24 cellular contexts compared by ENCODE assay signal in genomic region chr6:23091795-23092194, GRCh38.
"Had no signal": no experiment of that assay in that cellular context is flagged by ENCODE, and none has a peak within 500 bp of the region (broad histone marks: within the 10 kb centered on the region; RNA-seq: fewer than 3 reads in every experiment).

No MANE protein-coding gene starts in this region.

- H3K27ac ChIP-seq: cardiac muscle cell, gastroesophageal sphincter, heart right ventricle, lower lobe of right lung, prostate gland had no signal

- H3K4me1 Mint-ChIP-seq: activated naive CD8-positive, alpha-beta T cell treated with anti-CD3 and anti-CD28 coated beads, Interleukin-2, amount 50 U/mL, for 24 hours; nephron progenitor cell; T-cell had no signal

- H3K27me3 Mint-ChIP-seq: activated naive CD8-positive, alpha-beta T cell treated with anti-CD3 and anti-CD28 coated beads, Interleukin-2, amount 50 U/mL, for 24 hours; T-cell; type B pancreatic cell had no signal

- H3K36me3 Mint-ChIP-seq: mesothelial cell of epicardium, T-cell, type B pancreatic cell had no signal

- H3K4me3 Mint-ChIP-seq: activated naive CD4-positive, alpha-beta T cell treated with anti-CD3 and anti-CD28 coated beads for 36 hours; activated naive CD8-positive, alpha-beta T cell treated with anti-CD3 and anti-CD28 coated beads, Interleukin-2, amount 50 U/mL, for 24 hours; mesothelial cell of epicardium; nephron progenitor cell; T-cell; type B pancreatic cell had no signal

- H3K4me2 ChIP-seq: smooth muscle cell had no signal

- H3K27me3 ChIP-seq: cardiac muscle cell, gastroesophageal sphincter, heart right ventricle had no signal

- H3K9me3 ChIP-seq: lower lobe of right lung, prostate gland had no signal

- H3K36me3 ChIP-seq: cardiac muscle cell, gastroesophageal sphincter, heart right ventricle, lower lobe of right lung, prostate gland had no signal

- H3K4me3 ChIP-seq: cardiac muscle cell, gastroesophageal sphincter, heart right ventricle, lower lobe of right lung, prostate gland, smooth muscle cell had no signal

- H3K4me1 ChIP-seq: gastroesophageal sphincter, heart right ventricle, lower lobe of right lung, prostate gland had no signal

- ATAC-seq: activated CD4-positive, CD25-positive, alpha-beta regulatory T cell treated with anti-CD3 and anti-CD28 coated beads, Interleukin-2, amount 50 U/mL, for 24 hours; activated naive CD8-positive, alpha-beta T cell treated with anti-CD3 and anti-CD28 coated beads, Interleukin-2, amount 50 U/mL, for 24 hours; esophagus mucosa; gastroesophageal sphincter; heart right ventricle; left colon; lower lobe of right lung; right cardiac atrium; T-cell had no signal

- H3K27ac Mint-ChIP-seq: activated naive CD4-positive, alpha-beta T cell treated with anti-CD3 and anti-CD28 coated beads for 36 hours; activated naive CD8-positive, alpha-beta T cell treated with anti-CD3 and anti-CD28 coated beads, Interleukin-2, amount 50 U/mL, for 24 hours; activated T-helper 2 cell treated with anti-CD3 and anti-CD28 coated beads, Interferon-gamma antibody, Interleukin-2, Interleukin-4, amounts not matched to agents 10 μg/mL and 5 μg/mL and 100 μg/mL, durations not matched to agents 14 hours and 24 hours and 36 hours; mesothelial cell of epicardium; T-cell; type B pancreatic cell had no signal

- DNase-seq: activated CD4-positive, alpha-beta T cell treated with anti-CD3 and anti-CD28 coated beads, Interleukin-2, amount 50 U/mL, for 1 hour; activated naive CD4-positive, alpha-beta T cell treated with anti-CD3 and anti-CD28 coated beads for 36 hours; activated naive CD8-positive, alpha-beta T cell treated with anti-CD3 and anti-CD28 coated beads, Interleukin-2, amount 50 U/mL, for 24 hours; activated T-cell treated with anti-CD3 and anti-CD28 coated beads for 4 hours; heart right ventricle; left colon; lower lobe of right lung; nephron progenitor cell; occipital lobe; right cardiac atrium; stimulated activated CD4-positive, alpha-beta T cell treated with anti-CD3 and anti-CD28 coated beads, Interleukin-4, amount 100 ng/mL, for 4 hours; stimulated activated CD8-positive, alpha-beta memory T cell treated with anti-CD3 and anti-CD28 coated beads, Interleukin-4, amount 100 ng/mL, for 48 hours; stimulated activated naive CD4-positive, alpha-beta T cell treated with Interleukin-2 at 50 U/mL for 16 hours; T-cell; T-helper 9 cell had no signal
